ENCODE assay signal across 9 cellular contexts in the genomic region with DNA sequence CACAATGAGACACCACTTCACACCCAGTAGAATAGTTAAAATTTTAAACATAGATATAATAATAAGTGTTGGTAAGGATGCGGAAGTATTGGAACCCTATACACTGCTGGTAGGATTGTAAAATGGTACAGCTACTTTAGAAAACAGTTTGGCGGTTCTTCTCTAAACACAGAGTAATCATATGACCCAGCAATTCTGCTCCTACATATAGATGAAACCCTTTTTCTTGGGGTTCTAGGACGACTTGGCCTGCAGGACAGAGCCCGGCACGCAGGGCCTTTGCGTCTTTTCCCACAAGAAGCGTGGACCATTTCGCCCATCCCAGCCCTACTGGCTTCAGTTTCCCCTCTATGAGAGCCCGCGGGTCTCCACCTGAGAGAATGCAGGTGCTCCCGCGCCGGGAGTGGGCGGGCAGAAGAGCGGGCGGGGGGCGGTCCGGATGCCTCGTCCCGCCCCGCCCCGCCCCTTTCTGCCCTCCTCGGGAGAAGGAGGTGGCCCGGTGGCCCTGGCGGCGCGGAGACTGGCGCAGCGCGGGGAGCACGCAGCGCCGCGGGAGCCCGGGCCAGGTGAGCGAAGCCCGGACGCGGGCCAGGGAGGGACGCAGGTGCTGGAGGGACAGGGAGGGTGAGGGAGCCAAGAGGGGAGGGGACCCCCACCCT. TPM values are rescaled to one million over a fixed set of nuclear protein-coding genes. Genes with fewer than 3 reads are reported as not detected.
A peak's percentile ranks its signal among the peaks of the same experiment; 100 is the strongest.
DNase-seq lines count a peak whose midpoint lies in the region; ATAC-seq and TF ChIP-seq lines count a peak whose summit lies in the region.
"Had no signal": no experiment of that assay in that cellular context is flagged by ENCODE, and none has a peak within 500 bp of the region (broad histone marks: within the 10 kb centered on the region; RNA-seq: fewer than 3 reads in every experiment).

A gene (plus strand): TSS at position 508 of the 659 bp plus-strand sequence. CDS start 3,077 bp downstream, outside the sequence.

- TF ChIP-seq CTCF in esophagus muscularis mucosa (IDR thresholded peaks at IDR 0.05) = no peak

- H3K4me1 ChIP-seq in HUES6 (ENCODE audit: control insufficient read depth, insufficient read depth, low read length) = no peaks in the 10 kb centered on the region
- peaks cover 4 to 8% (median 7%) of the 10 kb centered on the region in 4 donors for H3K4me1 ChIP-seq in esophagus muscularis mucosa

- no peak within 1 kb of the TSS for H3K9ac ChIP-seq in HUES6 (ENCODE audit: low read length)

- 7% methylated on average over 28 of the region's 40 CpGs for WGBS in esophagus muscularis mucosa

- H3K27ac ChIP-seq in HUES6 (ENCODE audit: low read depth, low read length) = no peak within 1 kb of the TSS
- no peak within 1 kb of the TSS for H3K27ac ChIP-seq in esophagus muscularis mucosa (replicated peaks in 1 of 4)
- H3K27ac ChIP-seq: right atrium auricular region had no signal

- H3K9me3 ChIP-seq in HUES6 (ENCODE audit: control insufficient read depth, insufficient read depth, low read depth, low read length) = peaks cover 6% of the 10 kb centered on the region; the same call in 1 of the 2 replicates
- peaks cover 0 to 3% (median 0%) of the 10 kb centered on the region in 4 donors for H3K9me3 ChIP-seq in esophagus muscularis mucosa

- intact Hi-C loops in esophagus muscularis mucosa (cut with DNase I) = no loop called here

- TF ChIP-seq POLR2A in esophagus muscularis mucosa (IDR thresholded peaks at IDR 0.05; ENCODE audit: low read depth) (no peak), GM18505 (IDR thresholded peaks at IDR 0.05; ENCODE audit: borderline replicate concordance, extremely low read depth, insufficient read depth, insufficient read length) (no peak)

- ATAC-seq in GM18505 (IDR thresholded peaks at IDR 0.05; ENCODE audit: unreplicated experiment) (no peak), HG03095 (IDR thresholded peaks at IDR 0.05; ENCODE audit: unreplicated experiment) (no peak)

- H3K36me3 ChIP-seq in HUES6 (ENCODE audit: control insufficient read depth, insufficient read depth, low read length) (no peaks in the 10 kb centered on the region), esophagus muscularis mucosa (no peaks in the 10 kb centered on the region)
- H3K36me3 ChIP-seq: right atrium auricular region had no signal

- peak; percentile 51 for DNase-seq in activated CD4-positive, alpha-beta T cell treated with anti-CD3 and anti-CD28 coated beads for 48 hours
- DNase-seq in esophagus muscularis mucosa (ENCODE audit: extremely low spot score) (no peak), AML-193 (lab: John Stamatoyannopoulos, UW) (no peak), NCI-H2196 treated with DMSO at 0.1 percent for 48 hours (lab: John Stamatoyannopoulos, UW; ENCODE audit: unreplicated experiment) (no peak)
- DNase-seq in stimulated activated CD4-positive, alpha-beta T cell treated with anti-CD3 and anti-CD28 coated beads, TNF-alpha, amount 100 ng/mL, for 4 hours (ENCODE audit: low read depth in 3 of 3) = peak; percentile 9 to 44 (median 17)

- peaks cover 58% of the 10 kb centered on the region for H3K27me3 ChIP-seq in HUES6 (ENCODE audit: control insufficient read depth, insufficient read depth, low read length)
- H3K27me3 ChIP-seq in esophagus muscularis mucosa = peaks cover 0 to 45% (median 5%) of the 10 kb centered on the region in 4 donors

- H3K4me3 ChIP-seq in HUES6 (ENCODE audit: low read depth, low read length) (peak within 1 kb of the TSS; percentile 70), esophagus muscularis mucosa (peak within 1 kb of the TSS in 3 of 4 donors; percentile 8 to 27 (median 22))

- TF ChIP-seq EP300 in esophagus muscularis mucosa (IDR thresholded peaks at IDR 0.05) = no peak

RNA-seq across cellular contexts. Expression of the gene that starts here (rescaled TPM):
- total RNA-seq in esophagus muscularis mucosa = not detected
- total RNA-seq: right atrium auricular region had no signal

Comparison
In these comparisons a context has a peak if more than half of its experiments do, and no peak if none do; other contexts are left out.
1. DNase-seq: peak in activated CD4-positive, alpha-beta T cell treated with anti-CD3 and anti-CD28 coated beads for 48 hours (single experiment) and stimulated activated CD4-positive, alpha-beta T cell treated with anti-CD3 and anti-CD28 coated beads, TNF-alpha, amount 100 ng/mL, for 4 hours (3 of 3); none in esophagus muscularis mucosa (single experiment), AML-193 (0 of 2) and NCI-H2196 treated with DMSO at 0.1 percent for 48 hours (single experiment).